Comparison of ENCODE assay signal across 21 cellular contexts in genomic region chr19:42360787-42361544, GRCh38. TPM values are rescaled to one million over a fixed set of nuclear protein-coding genes. Genes with fewer than 3 reads are reported as not detected.
DNase-seq lines count a peak whose midpoint lies in the region; ATAC-seq and TF ChIP-seq lines count a peak whose summit lies in the region.
"Had no signal": no experiment of that assay in that cellular context is flagged by ENCODE, and none has a peak within 500 bp of the region (broad histone marks: within the 10 kb centered on the region; RNA-seq: fewer than 3 reads in every experiment).

No MANE protein-coding gene starts in this region.

- no peak overlapping the region for H2AFZ ChIP-seq in osteoblast (ENCODE audit: low read length)

- H3K4me1 ChIP-seq in osteoblast (ENCODE audit: insufficient read depth, low read length): no peaks in the 10 kb centered on the region
- H3K4me1 ChIP-seq: foreskin keratinocyte, lower lobe of right lung had no signal

- H3K36me3 ChIP-seq in osteoblast (ENCODE audit: insufficient read depth, low read length): peaks cover 9% of the 10 kb centered on the region

- ATAC-seq in sciatic nerve (no peak), GM18511 (IDR thresholded peaks at IDR 0.05; ENCODE audit: unreplicated experiment) (no peak)
- ATAC-seq: activated CD8-positive, alpha-beta T cell treated with anti-CD3 and anti-CD28 coated beads for 36 hours; foreskin keratinocyte; lower lobe of right lung; naive thymus-derived CD4-positive, alpha-beta T cell had no signal

- H3K27ac ChIP-seq in osteoblast (ENCODE audit: low read depth, low read length): no peak overlapping the region
- H3K27ac ChIP-seq: foreskin keratinocyte, lower lobe of right lung, Peyer's patch had no signal

- no peaks in the 10 kb centered on the region for H3K9me3 ChIP-seq in osteoblast (ENCODE audit: low read depth, low read length)
- H3K9me3 ChIP-seq: lower lobe of right lung, Peyer's patch had no signal

- no peaks in the 10 kb centered on the region for H3K79me2 ChIP-seq in osteoblast (ENCODE audit: insufficient read depth, low read length)

- H3K4me3 ChIP-seq in fibroblast of the aortic adventitia (ENCODE audit: low read depth, low read length) (no peak overlapping the region), osteoblast (ENCODE audit: insufficient read depth, low read length) (no peak overlapping the region)
- H3K4me3 ChIP-seq: lower lobe of right lung, Peyer's patch had no signal

- intact Hi-C loops in sciatic nerve (cut with DNase I): no loop called here

- H4K20me1 ChIP-seq in osteoblast (ENCODE audit: insufficient read depth, low read length): no peaks in the 10 kb centered on the region

- DNase-seq in NCI-H1105 (lab: John Stamatoyannopoulos, UW): peak; percentile 2
- DNase-seq in NCI-H1105 treated with DMSO at 0.1 percent for 48 hours (lab: John Stamatoyannopoulos, UW): no peak
- DNase-seq in NCI-H69 (lab: John Stamatoyannopoulos, UW): peak; percentile 23
- DNase-seq in fibroblast of the aortic adventitia (ENCODE audit: low read depth): peak; percentile 76
- DNase-seq in osteoblast (ENCODE audit: insufficient read length, low spot score, missing footprints): peak; percentile 87
- DNase-seq in sciatic nerve (ENCODE audit: low spot score): no peak
- DNase-seq in SW480 (ENCODE audit: low spot score): no peak
- DNase-seq: 8988T; activated CD8-positive, alpha-beta T cell treated with anti-CD3 and anti-CD28 coated beads for 36 hours; activated T-cell treated with anti-CD3 and anti-CD28 coated beads, Interleukin-2, amount 50 U/mL, for 48 hours; CD4-positive, CD25-positive, alpha-beta regulatory T cell; cerebellar nuclear complex; DMS79 treated with DMSO at 0.1 percent for 48 hours; foreskin keratinocyte; lower lobe of right lung; naive thymus-derived CD4-positive, alpha-beta T cell; NCI-H1694; Peyer's patch; stimulated activated CD4-positive, alpha-beta T cell treated with anti-CD3 and anti-CD28 coated beads, Interleukin-12 subunit alpha, Interleukin-12 subunit beta, amount 100 ng/mL, for 4 hours; stimulated activated naive CD4-positive, alpha-beta T cell treated with Interleukin-2 at 50 U/mL for 16 hours had no signal

- H3K4me2 ChIP-seq in osteoblast (ENCODE audit: insufficient read depth, low read length): no peak overlapping the region

- no peak for TF ChIP-seq CTCF in fibroblast of the aortic adventitia (IDR thresholded peaks at IDR 0.05; ENCODE audit: insufficient read depth, low read length)
- TF ChIP-seq CTCF in osteoblast (IDR thresholded peaks at IDR 0.05; ENCODE audit: extremely low read depth, low read depth, low read length): no peak

- no peaks in the 10 kb centered on the region for H3K27me3 ChIP-seq in osteoblast (ENCODE audit: insufficient read depth, low read length)
- H3K27me3 ChIP-seq: foreskin keratinocyte, Peyer's patch had no signal

RNA-seq across cellular contexts. Expression of gene CNFN, which starts 29.1 kb away (rescaled TPM):
- not detected in 2 replicates for total RNA-seq in fibroblast of the aortic adventitia (ENCODE audit: low replicate concordance)
- not detected in 2 replicates for total RNA-seq in osteoblast
- 0.76 TPM for total RNA-seq in sciatic nerve
- total RNA-seq: activated CD8-positive, alpha-beta T cell treated with anti-CD3 and anti-CD28 coated beads for 36 hours; CD4-positive, CD25-positive, alpha-beta regulatory T cell; lower lobe of right lung had no signal

RNA-seq across cellular contexts. Expression of gene MEGF8, which starts 35.5 kb away (rescaled TPM):
- total RNA-seq in fibroblast of the aortic adventitia (ENCODE audit: low replicate concordance) (20.0 and 28.5 TPM in 2 replicates), osteoblast (23.9 and 30.0 TPM in 2 replicates), sciatic nerve (35.1 TPM)

RNA-seq across cellular contexts. Expression of gene TMEM145, which starts 47.9 kb away (rescaled TPM):
- not detected in 2 replicates for total RNA-seq in fibroblast of the aortic adventitia (ENCODE audit: low replicate concordance)
- total RNA-seq in osteoblast: not detected in 2 replicates
- not detected for total RNA-seq in sciatic nerve
- total RNA-seq: CD4-positive, CD25-positive, alpha-beta regulatory T cell; foreskin keratinocyte; lower lobe of right lung; naive thymus-derived CD4-positive, alpha-beta T cell; Peyer's patch had no signal

RNA-seq across cellular contexts. Expression of gene PAFAH1B3, which starts 58.5 kb away (rescaled TPM):
- 23.0 and 28.2 TPM in 2 replicates for total RNA-seq in fibroblast of the aortic adventitia (ENCODE audit: low replicate concordance)
- total RNA-seq in osteoblast: 18.3 and 23.2 TPM in 2 replicates
- total RNA-seq in sciatic nerve: 7.4 TPM

RNA-seq across cellular contexts. Expression of gene PRR19, which starts 59.0 kb away (rescaled TPM):
- 0.90 and 1.1 TPM in 2 replicates for total RNA-seq in fibroblast of the aortic adventitia (ENCODE audit: low replicate concordance)
- total RNA-seq in osteoblast: 0.36 and 0.59 TPM in 2 replicates
- total RNA-seq in sciatic nerve: 0.45 TPM
- total RNA-seq: CD4-positive, CD25-positive, alpha-beta regulatory T cell had no signal

Comparison
In these comparisons a context has a peak if more than half of its experiments do, and no peak if none do; other contexts are left out.
1. DNase-seq: peak in NCI-H1105 (single experiment), NCI-H69 (single experiment), fibroblast of the aortic adventitia (single experiment) and osteoblast (single experiment); none in NCI-H1105 treated with DMSO at 0.1 percent for 48 hours (single experiment), sciatic nerve (single experiment) and SW480 (single experiment).